In genomic region chr1:154231112-154231511, GRCh38 we compare ENCODE assay signal across 11 cellular contexts. TPM values are rescaled to one million over a fixed set of nuclear protein-coding genes. Genes with fewer than 3 reads are reported as not detected.
"Had no signal": no experiment of that assay in that cellular context is flagged by ENCODE, and none has a peak within 500 bp of the region (broad histone marks: within the 10 kb centered on the region; RNA-seq: fewer than 3 reads in every experiment).

No MANE protein-coding gene starts in this region.

RNA-seq across cellular contexts. Expression of gene CFAP141, which starts 25.0 kb away (rescaled TPM):
- total RNA-seq: OCI-LY7, PC-3, PC-9, Peyer's patch, Right ventricle myocardium inferior, Right ventricle myocardium superior, RPMI7951, SJCRH30, SJSA1, SK-MEL-5 had no signal
- polyA plus RNA-seq: SK-N-SH had no signal
